Comparison of ENCODE assay signal across 1 cellular context in genomic region chr2:99600929-99601680, GRCh38.
TF ChIP-seq lines count a peak whose summit lies in the region.

No MANE protein-coding gene starts in this region.

TF ChIP-seq in K562, 482 proteins besides CTCF, POLR2A, EP300 and RAD21 (continued from another document):
- TF ChIP-seq MGA (IDR thresholded peaks at IDR 0.05) (peak; percentile 13; the same call in 1 of the 2 replicates), PBX2 (CRISPR knock-in tag; IDR thresholded peaks at IDR 0.05; ENCODE audit: low read depth) (no peak), PBX2 (tag; conservative IDR thresholded peaks at IDR 0.05; ENCODE audit: low read depth) (peak; percentile 37; the same call in 1 of the 2 replicates), MAFK (IDR thresholded peaks at IDR 0.05; ENCODE audit: low read length) (no peak), CBX5 (IDR thresholded peaks at IDR 0.05; ENCODE audit: borderline replicate concordance, low read depth) (no peak)
